ENCODE assay signal across 8 cellular contexts in the genomic region with DNA sequence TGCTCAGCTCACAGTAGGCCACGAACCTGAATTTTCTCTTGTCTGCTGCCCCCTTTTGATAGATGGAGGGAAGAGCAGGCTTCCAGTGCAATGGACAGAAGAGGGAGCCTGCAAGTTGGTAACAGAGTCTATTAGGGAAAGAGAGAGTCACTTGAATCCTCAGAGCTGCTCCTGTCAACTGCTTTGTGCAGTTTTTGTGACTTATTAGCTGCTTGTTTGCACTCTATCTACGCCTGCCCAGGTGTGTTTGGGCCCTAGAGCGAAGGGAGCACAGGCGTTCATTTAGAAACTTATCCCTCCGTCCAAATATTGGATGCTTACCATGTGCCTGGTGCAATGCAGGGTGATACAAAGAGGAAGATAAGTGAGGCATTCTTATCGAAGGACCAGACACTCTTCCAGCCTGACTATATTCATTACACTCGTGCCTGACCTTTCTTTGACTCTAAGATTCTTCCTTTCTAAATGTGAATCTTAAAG. TPM values are rescaled to one million over a fixed set of nuclear protein-coding genes. Genes with fewer than 3 reads are reported as not detected.
A peak's percentile ranks its signal among the peaks of the same experiment; 100 is the strongest.
DNase-seq lines count a peak whose midpoint lies in the region; ATAC-seq and TF ChIP-seq lines count a peak whose summit lies in the region.

No MANE protein-coding gene starts in this region.

- no peaks in the 10 kb centered on the region for H3K36me3 ChIP-seq in Peyer's patch

- DNase-seq in ELF-1 (ENCODE audit: low read depth, low spot score) (peak; percentile 91), Kasumi-1 (lab: John Stamatoyannopoulos, UW) (peak; percentile 61 to 63), Peyer's patch (peak in 2 of 3 donors; percentile 37 to 81), activated T-helper 1 cell treated with Interleukin-2 at 50 U/mL for 16 hours (ENCODE audit: low read depth) (peak; percentile 14), fibroblast of the conjunctiva (ENCODE audit: low read depth) (peak; percentile 72), omental fat pad (ENCODE audit: low spot score) (no peak), ureter (ENCODE audit: low spot score) (peak; percentile 77)

- no peak for TF ChIP-seq POLR2A in Peyer's patch (IDR thresholded peaks at IDR 0.05)

- H3K9me3 ChIP-seq in Peyer's patch = no peaks in the 10 kb centered on the region

- TF ChIP-seq CTCF in Peyer's patch (IDR thresholded peaks at IDR 0.05) (peak in 5 of 6 experiments; percentile 35 to 87 (median 78)), omental fat pad (IDR thresholded peaks at IDR 0.05) (peak in 1 of 3 donors; percentile 54)

- no peaks in the 10 kb centered on the region for H3K27me3 ChIP-seq in Peyer's patch

- H3K27ac ChIP-seq in Peyer's patch = no peak overlapping the region

- no peaks in the 10 kb centered on the region for H3K4me1 ChIP-seq in Peyer's patch

- ATAC-seq in GM21737 (IDR thresholded peaks at IDR 0.05; ENCODE audit: unreplicated experiment) (peak; percentile 83), omental fat pad (ENCODE audit: low FRiP score) (peak; percentile 88)

- H3K4me3 ChIP-seq in Peyer's patch = no peak overlapping the region

RNA-seq across cellular contexts. Expression of gene SLC2A12, which starts 11.6 kb away (rescaled TPM):
- total RNA-seq in Peyer's patch = under 1 TPM in 3 of 4 donors, not detected in 1; 0.35 to 0.67 (median 0.66) TPM
- 1 to 10 TPM in 3 of 4 donors, under 1 TPM in 1; 0.60 to 4.0 (median 1.2) TPM for total RNA-seq in omental fat pad
- 2.6 TPM for total RNA-seq in ureter
